Comparison of ENCODE assay signal across 18 cellular contexts in the genomic region with DNA sequence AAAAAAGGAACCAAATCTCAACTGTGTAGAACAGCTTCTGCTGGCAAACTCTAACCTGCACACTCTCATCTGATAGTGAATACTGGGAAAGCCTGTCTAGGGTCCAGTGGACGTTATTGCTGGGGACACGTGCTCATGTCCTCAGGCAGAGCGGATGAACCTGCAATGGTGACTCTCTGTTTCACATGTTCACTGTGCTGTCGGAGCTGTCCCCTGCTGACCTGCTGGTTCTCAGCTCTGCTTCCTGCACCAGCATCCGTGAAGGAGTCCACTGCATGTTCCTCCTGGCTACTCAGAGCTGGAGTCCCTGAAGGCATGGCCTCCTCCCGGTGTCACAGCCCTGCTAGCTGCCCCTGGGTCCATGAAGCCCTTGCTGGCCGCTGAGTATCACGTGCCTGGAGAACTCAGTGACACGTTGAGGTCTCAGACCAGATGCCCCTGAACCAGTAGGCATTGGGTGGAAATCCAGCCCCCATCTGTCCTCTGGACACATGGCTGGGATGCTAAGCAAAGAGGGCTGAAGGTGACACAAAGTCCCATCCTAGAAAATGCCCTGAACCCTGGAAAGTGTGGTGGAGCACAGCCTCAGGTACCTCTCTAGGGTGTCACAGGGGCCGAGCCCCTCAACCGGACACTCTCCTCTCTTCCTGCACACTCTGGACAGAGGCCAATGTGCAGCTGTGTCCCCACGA. TPM values are rescaled to one million over a fixed set of nuclear protein-coding genes. Genes with fewer than 3 reads are reported as not detected.
DNase-seq lines count a peak whose midpoint lies in the region; ATAC-seq and TF ChIP-seq lines count a peak whose summit lies in the region.
"Had no signal": no experiment of that assay in that cellular context is flagged by ENCODE, and none has a peak within 500 bp of the region (broad histone marks: within the 10 kb centered on the region; RNA-seq: fewer than 3 reads in every experiment).

No MANE protein-coding gene starts in this region.

- H3K4me2 ChIP-seq in fibroblast of lung (ENCODE audit: extremely low read depth, insufficient read depth, low read length), result peak overlapping the region; percentile 60
- H3K4me2 ChIP-seq in neuronal stem cell (ENCODE audit: insufficient read depth, low read length, poor library complexity, severe bottlenecking), result no peak overlapping the region

- H3K9ac ChIP-seq in fibroblast of lung (ENCODE audit: insufficient read depth, low read length) (no peak overlapping the region), neuronal stem cell (ENCODE audit: low read depth, low read length, poor library complexity) (peak overlapping the region; percentile 39)

- no peak overlapping the region for H2BK120ac ChIP-seq in neuronal stem cell (ENCODE audit: low read depth, low read length)

- H2BK15ac ChIP-seq in neuronal stem cell (ENCODE audit: low read length), result no peak overlapping the region

- no peak overlapping the region for H2BK5ac ChIP-seq in neuronal stem cell (ENCODE audit: low read length)

- H3K27ac ChIP-seq in right cardiac atrium (ENCODE audit: low read length) (no peak overlapping the region), fibroblast of lung (ENCODE audit: insufficient read depth, low read length) (no peak overlapping the region), neuronal stem cell (replicated peaks; ENCODE audit: low read length) (no peak overlapping the region)
- H3K27ac ChIP-seq: HL-60, neutrophil had no signal

- peak overlapping the region; percentile 82 for H3K23ac ChIP-seq in neuronal stem cell (ENCODE audit: low read depth, low read length, poor library complexity)

- H3K4me3 ChIP-seq in right cardiac atrium (ENCODE audit: low read length) (no peak overlapping the region), fibroblast of lung (replicated peaks in 1 of 4; ENCODE audit: control extremely low read depth in 1 of 4, insufficient read depth in 1 of 4, low read depth in 3 of 4, low read length in 4 of 4) (peak overlapping the region in 1 of 4 experiments; percentile 44), neuronal stem cell (ENCODE audit: low read length in 2 of 2) (no peak overlapping the region)

- no peaks in the 10 kb centered on the region for H3K79me2 ChIP-seq in fibroblast of lung (ENCODE audit: control insufficient read depth, insufficient read depth, low read length)

- no peak for DNase-seq in left ventricle myocardium superior
- DNase-seq in right cardiac atrium, result no peak
- no peak for DNase-seq in fibroblast of lung (ENCODE audit: low read depth in 2 of 2)
- no peak for DNase-seq in neuronal stem cell (ENCODE audit: low spot score)
- peak; percentile 42 for DNase-seq in ureter (ENCODE audit: low spot score)
- no peak for DNase-seq in NCI-H69 (lab: John Stamatoyannopoulos, UW)
- DNase-seq: activated effector memory CD4-positive, alpha-beta T cell treated with Interleukin-2 at 50 U/mL for 16 hours; amniotic stem cell; KBM-7; RPMI8226; stimulated activated naive CD4-positive, alpha-beta T cell had no signal

- no peak overlapping the region for H4K8ac ChIP-seq in neuronal stem cell (ENCODE audit: low read depth, low read length)

- no peaks in the 10 kb centered on the region for H3K9me3 ChIP-seq in right cardiac atrium (ENCODE audit: control insufficient read depth, low read length)
- H3K9me3 ChIP-seq in fibroblast of lung (ENCODE audit: control insufficient read depth, insufficient read depth, low read depth, low read length), result no peaks in the 10 kb centered on the region
- H3K9me3 ChIP-seq in neuronal stem cell (replicated peaks in 1 of 2; ENCODE audit: control insufficient read depth in 2 of 2, insufficient read depth in 1 of 2, low read depth in 1 of 2, low read length in 2 of 2), result no peaks in the 10 kb centered on the region
- H3K9me3 ChIP-seq: gastroesophageal sphincter, neutrophil had no signal

- intact Hi-C loops in left ventricle myocardium superior (cut with micrococcal nuclease) (no loop called here), right cardiac atrium (cut with DNase I) (loop anchor here in 2 of 4 donors (5.0 to 10.0 kb wide), 2 partner anchors 227 to 229 kb away; no protein-coding TSS in a partner anchor)

- H3K4me1 ChIP-seq in right cardiac atrium (ENCODE audit: control insufficient read depth, insufficient read depth, low read length) (peaks cover 3% of the 10 kb centered on the region), fibroblast of lung (ENCODE audit: control insufficient read depth, extremely low read depth, insufficient read depth, low read length) (peaks cover 2% of the 10 kb centered on the region), neuronal stem cell (ENCODE audit: control insufficient read depth in 2 of 2, insufficient read depth in 1 of 2, low read depth in 1 of 2, low read length in 2 of 2) (peaks cover 8 to 13% of the 10 kb centered on the region in 2 donors)

- H2AFZ ChIP-seq in fibroblast of lung (ENCODE audit: low read length) (no peak overlapping the region), neuronal stem cell (ENCODE audit: low read length) (no peak overlapping the region)

- H4K20me1 ChIP-seq in fibroblast of lung (ENCODE audit: control insufficient read depth, extremely low read depth, insufficient read depth, low read length), result no peaks in the 10 kb centered on the region

- H3K79me1 ChIP-seq in neuronal stem cell (ENCODE audit: low read depth, low read length), result no peaks in the 10 kb centered on the region

- H3K27me3 ChIP-seq in right cardiac atrium (ENCODE audit: control insufficient read depth, insufficient read depth), result no peaks in the 10 kb centered on the region
- H3K27me3 ChIP-seq in fibroblast of lung (ENCODE audit: control insufficient read depth, insufficient read depth, low read length), result no peaks in the 10 kb centered on the region
- peaks cover 0 to 10% (median 0%) of the 10 kb centered on the region in 3 experiments for H3K27me3 ChIP-seq in neuronal stem cell (ENCODE audit: control insufficient read depth in 3 of 3, insufficient read depth in 3 of 3, low read depth in 1 of 3, low read length in 3 of 3)

- 56% methylated on average over 12 of the region's 12 CpGs for WGBS in right cardiac atrium
- no CpG with 5 or more reads among the region's 12 CpGs for WGBS in neuronal stem cell (ENCODE audit: extremely low coverage in 2 of 2, insufficient read length in 2 of 2, insufficient replicate concordance in 1 of 2), 2 donors

- H2BK12ac ChIP-seq in neuronal stem cell (ENCODE audit: low read length), result no peak overlapping the region

- no peak overlapping the region for H3K4ac ChIP-seq in neuronal stem cell (ENCODE audit: low read length)

- ATAC-seq in left ventricle myocardium superior (peak; percentile 3), right cardiac atrium (no peak), HG03159 (IDR thresholded peaks at IDR 0.05; ENCODE audit: unreplicated experiment) (no peak), HG02852 (IDR thresholded peaks at IDR 0.05; ENCODE audit: unreplicated experiment) (no peak)
- ATAC-seq: CD8-positive, alpha-beta T cell had no signal

- H4K91ac ChIP-seq in neuronal stem cell (ENCODE audit: low read depth, low read length, poor library complexity), result no peak overlapping the region

- H3K36me3 ChIP-seq in fibroblast of lung (ENCODE audit: control insufficient read depth, insufficient read depth, low read length) (no peaks in the 10 kb centered on the region), neuronal stem cell (replicated peaks in 1 of 2; ENCODE audit: control insufficient read depth in 2 of 2, insufficient read depth in 2 of 2, low read length in 2 of 2) (no peaks in the 10 kb centered on the region)
- H3K36me3 ChIP-seq: gastroesophageal sphincter, neutrophil had no signal

- H3K18ac ChIP-seq in neuronal stem cell (ENCODE audit: low read length), result peak overlapping the region; percentile 50

- peak overlapping the region; percentile 27 for H2AK5ac ChIP-seq in neuronal stem cell (ENCODE audit: low read depth, low read length)

- no peak for TF ChIP-seq CTCF in fibroblast of lung (conservative IDR thresholded peaks at IDR 0.05 in 1 of 2, IDR thresholded peaks at IDR 0.05 in 1 of 2; ENCODE audit: low read depth in 1 of 2, low read length in 2 of 2)

- H3K14ac ChIP-seq in neuronal stem cell (ENCODE audit: low read length), result no peak overlapping the region

RNA-seq across cellular contexts. Expression of a gene that starts 54.8 kb away (rescaled TPM):
- total RNA-seq in left ventricle myocardium superior, result 0.45 TPM
- total RNA-seq in right cardiac atrium, result under 1 TPM in 1 of 4 donors, not detected in 3; 0.31 TPM
- 0.07 TPM for polyA plus RNA-seq in right cardiac atrium
- total RNA-seq in fibroblast of lung, result not detected in 2 replicates
- polyA plus RNA-seq in fibroblast of lung, result not detected in 2 replicates
- polyA plus RNA-seq in fibroblast of lung (2012), result not detected in 2 replicates
- not detected in 2 replicates for polyA minus RNA-seq in fibroblast of lung (ENCODE audit: low replicate concordance)
- polyA plus RNA-seq in neuronal stem cell (2013, experiment 1 of 2), result 0.20 TPM
- polyA plus RNA-seq in neuronal stem cell (2013, experiment 2 of 2), result 0.18 TPM
- total RNA-seq in ureter, result 0.52 TPM
- total RNA-seq: CD8-positive, alpha-beta T cell; cerebellum had no signal
